Comparison of ENCODE assay signal across 1 cellular context in genomic region chr15:100588638-100589242, GRCh38.
TF ChIP-seq lines count a peak whose summit lies in the region.

No MANE protein-coding gene starts in this region.

TF ChIP-seq in GM23338, 12 proteins besides CTCF, POLR2A, EP300 and RAD21 (continued from another document):
- TF ChIP-seq ZNF462 (CRISPR knock-in tag; IDR thresholded peaks at IDR 0.05), result no peak
- TF ChIP-seq CREB1 (CRISPR knock-in tag; IDR thresholded peaks at IDR 0.05; ENCODE audit: low read depth), result no peak
- no peak for TF ChIP-seq ZNF114 (CRISPR knock-in tag; IDR thresholded peaks at IDR 0.05)
- no peak for TF ChIP-seq EZH2phosphoT487 (IDR thresholded peaks at IDR 0.05; ENCODE audit: unreplicated experiment)
- TF ChIP-seq POLR2AphosphoS5 (IDR thresholded peaks at IDR 0.05; ENCODE audit: low read depth), result no peak
- no peak for TF ChIP-seq JUNB (IDR thresholded peaks at IDR 0.05; ENCODE audit: unreplicated experiment)
- no peak for TF ChIP-seq REST (IDR thresholded peaks at IDR 0.05; ENCODE audit: unreplicated experiment)
- no peak for TF ChIP-seq ETS1 (IDR thresholded peaks at IDR 0.05)
- no peak for TF ChIP-seq ZNF331 (CRISPR knock-in tag; IDR thresholded peaks at IDR 0.05; ENCODE audit: low read depth)
- TF ChIP-seq EZH2 (IDR thresholded peaks at IDR 0.05; ENCODE audit: low read depth, unreplicated experiment), result no peak
